20 cellular contexts compared by ENCODE assay signal in the genomic region with DNA sequence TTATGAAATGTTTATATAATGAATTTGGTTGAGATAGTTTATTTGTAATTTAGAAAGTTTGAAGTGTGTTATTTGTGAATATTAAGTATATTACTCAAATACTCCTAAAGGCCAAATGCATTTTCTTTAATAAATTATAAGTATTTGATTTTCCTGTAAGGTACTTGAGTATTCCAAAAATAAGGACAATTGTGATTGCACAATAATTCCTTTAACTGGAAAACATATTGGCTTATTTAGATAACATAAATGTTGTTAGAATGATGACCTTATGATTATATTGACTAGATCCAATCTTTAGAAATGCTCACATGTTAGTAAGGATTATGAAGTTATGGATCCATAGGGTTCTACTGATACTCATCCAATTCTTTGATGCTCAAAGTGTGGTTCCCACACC.
DNase-seq lines count a peak whose midpoint lies in the region; ATAC-seq, FAIRE-seq and TF ChIP-seq lines count a peak whose summit lies in the region.
"Had no signal": no experiment of that assay in that cellular context is flagged by ENCODE, and none has a peak within 500 bp of the region (broad histone marks: within the 10 kb centered on the region; RNA-seq: fewer than 3 reads in every experiment).

No MANE protein-coding gene starts in this region.

- no peak for FAIRE-seq in HepG2 (lab: Jason Lieb, UNC)
- no peak for FAIRE-seq in K562 (lab: Jason Lieb, UNC)
- peak; percentile 50 for FAIRE-seq in kidney (lab: Jason Lieb, UNC)
- FAIRE-seq: D721Med, GM12891, GM18507 had no signal

- H2AFZ ChIP-seq in HepG2 (ENCODE audit: low read length), result no peak overlapping the region
- no peak overlapping the region for H2AFZ ChIP-seq in K562 (ENCODE audit: low read depth, low read length)

- 0 out of 2 replicates have a peak, but pooled peaks cover 2% of the 10 kb centered on the region for H3K4me1 ChIP-seq in HepG2 (ENCODE audit: insufficient read depth, low read length)
- peaks cover 0 to 24% (median 11%) of the 10 kb centered on the region in 4 donors for H3K4me1 ChIP-seq in right lobe of liver
- H3K4me1 ChIP-seq in K562 (replicated peaks in 1 of 2; ENCODE audit: control insufficient read depth in 2 of 2, insufficient read depth in 2 of 2, low read length in 2 of 2), result no peaks in the 10 kb centered on the region
- H3K4me1 ChIP-seq in kidney (ENCODE audit: control insufficient read depth in 1 of 2, insufficient read depth in 1 of 2, low read depth in 1 of 2, low read length in 2 of 2), result no peaks in the 10 kb centered on the region

- H3K79me2 ChIP-seq in HepG2 (ENCODE audit: insufficient read depth, low read length) (no peaks in the 10 kb centered on the region), K562 (ENCODE audit: control insufficient read depth, insufficient read depth, low read length) (no peaks in the 10 kb centered on the region)

- H4K20me1 ChIP-seq in HepG2 (ENCODE audit: insufficient read depth, low read length) (no peaks in the 10 kb centered on the region), K562 (replicated peaks; ENCODE audit: control insufficient read depth, insufficient read depth, low read length) (no peaks in the 10 kb centered on the region)

- ATAC-seq in HepG2 (no peak), right lobe of liver (no peak), K562 (no peak), HG03457 (IDR thresholded peaks at IDR 0.05; ENCODE audit: unreplicated experiment) (no peak), GM21825 (IDR thresholded peaks at IDR 0.05; ENCODE audit: unreplicated experiment) (no peak)
- ATAC-seq: CD8-positive, alpha-beta T cell had no signal

- H3K27ac ChIP-seq in HepG2 (ENCODE audit: extremely low read length, insufficient read depth, low read length) (no peak overlapping the region), right lobe of liver (peak overlapping the region in 1 of 3 donors; percentile 88), K562 (ENCODE audit: extremely low read depth, low read depth, low read length) (no peak overlapping the region), kidney (ENCODE audit: low read depth in 2 of 2, low read length in 2 of 2) (no peak overlapping the region)
- H3K27ac ChIP-seq: 22Rv1 had no signal

- H3K27me3 ChIP-seq in HepG2 (ENCODE audit: control insufficient read depth in 1 of 2, insufficient read depth in 2 of 2, low read length in 2 of 2) (peaks cover 0 to 8% of the 10 kb centered on the region in 2 experiments; a peak in 3 of 5 replicates), right lobe of liver (no peaks in the 10 kb centered on the region), K562 (ENCODE audit: control insufficient read depth in 2 of 2, insufficient read depth in 2 of 2, low read length in 2 of 2) (peaks cover 3 to 7% of the 10 kb centered on the region in 2 experiments; a peak in 3 of 5 replicates)

- intact Hi-C loops in HepG2 (cut with micrococcal nuclease; ENCODE audit: unreplicated experiment), result no loop called here
- intact Hi-C loops in right lobe of liver (cut with DNase I), result no loop called here
- intact Hi-C loops in K562 (cut with micrococcal nuclease), result no loop called here
- intact Hi-C loops in kidney (cut with DNase I), result no loop called here

- no peak for TF ChIP-seq EP300 in HepG2 (IDR thresholded peaks at IDR 0.05; ENCODE audit: low read depth in 2 of 2, low read length in 2 of 2)
- no peak for TF ChIP-seq EP300 in HepG2 (CRISPR knock-in tag; IDR thresholded peaks at IDR 0.05; ENCODE audit: borderline replicate concordance)
- no peak for TF ChIP-seq EP300 in K562 (IDR thresholded peaks at IDR 0.05; ENCODE audit: low read length)

- DNase-seq in HepG2 (ENCODE audit: low spot score) (no peak), right lobe of liver (no peak), K562 (ENCODE audit: extremely low read depth in 1 of 4, low spot score in 3 of 4) (no peak), kidney (no peak), HK-2 (ENCODE audit: unreplicated experiment) (no peak)
- DNase-seq: C1 segment of cervical spinal cord; CD8-positive, alpha-beta T cell; DMS 273 treated with DMSO at 0.1 percent for 48 hours; DMS79; EL; GF-D8; GOT3; H7; HCEC 1CT had no signal

- no peak overlapping the region for H3K4me2 ChIP-seq in HepG2 (ENCODE audit: low read depth, low read length)
- H3K4me2 ChIP-seq in K562 (ENCODE audit: insufficient read depth, low read length), result no peak overlapping the region

- TF ChIP-seq POLR2A in HepG2 (IDR thresholded peaks at IDR 0.05; ENCODE audit: insufficient read depth in 1 of 2, low read depth in 2 of 2, low read length in 2 of 2) (no peak), right lobe of liver (IDR thresholded peaks at IDR 0.05) (no peak), K562 (conservative IDR thresholded peaks at IDR 0.05) (no peak)

- H3K36me3 ChIP-seq in HepG2 (replicated peaks in 1 of 2; ENCODE audit: control insufficient read depth in 1 of 2, insufficient read depth in 2 of 2, low read length in 2 of 2) (no peaks in the 10 kb centered on the region), right lobe of liver (no peaks in the 10 kb centered on the region), K562 (ENCODE audit: control insufficient read depth, insufficient read depth, low read length) (no peaks in the 10 kb centered on the region), kidney (ENCODE audit: control insufficient read depth in 1 of 2, insufficient read depth in 2 of 2, low read length in 2 of 2) (no peaks in the 10 kb centered on the region)

- TF ChIP-seq RAD21 in HepG2 (CRISPR knock-in tag; IDR thresholded peaks at IDR 0.05) (no peak), K562 (CRISPR knock-in tag; conservative IDR thresholded peaks at IDR 0.05 in 1 of 2, IDR thresholded peaks at IDR 0.05 in 1 of 2) (no peak)

- H3K9ac ChIP-seq in HepG2 (ENCODE audit: insufficient read depth, low read depth, low read length) (no peak overlapping the region), K562 (ENCODE audit: insufficient read depth in 1 of 2, low read depth in 2 of 2, low read length in 2 of 2) (no peak overlapping the region), kidney (ENCODE audit: low read length in 2 of 2) (no peak overlapping the region)

- no peaks in the 10 kb centered on the region for H3K9me3 ChIP-seq in HepG2 (ENCODE audit: low read length)
- H3K9me3 ChIP-seq in right lobe of liver, result no peaks in the 10 kb centered on the region
- H3K9me3 ChIP-seq in K562 (replicated peaks; ENCODE audit: control insufficient read depth, insufficient read depth, low read depth, low read length), result no peaks in the 10 kb centered on the region
- no peaks in the 10 kb centered on the region for H3K9me3 ChIP-seq in kidney (ENCODE audit: control insufficient read depth in 1 of 2, low read length in 2 of 2)

- H3K4me3 ChIP-seq in HepG2 (replicated peaks in 1 of 3; ENCODE audit: insufficient read depth in 1 of 3, low read depth in 2 of 3, low read length in 3 of 3), result no peak overlapping the region
- H3K4me3 ChIP-seq in right lobe of liver, result no peak overlapping the region
- H3K4me3 ChIP-seq in K562, result no peak overlapping the region
- no peak overlapping the region for H3K4me3 ChIP-seq in kidney (ENCODE audit: low read length in 2 of 2)

- CTCF ChIA-PET in HepG2 (lab: Yijun Ruan, JAX; ENCODE audit: low intra/inter-chr PET ratio, low total read pairs), result no interaction called here
- CTCF ChIA-PET in K562 (lab: Yijun Ruan, JAX; ENCODE audit: low intra/inter-chr PET ratio), result no interaction called here

- no peaks in the 10 kb centered on the region for H3K9me1 ChIP-seq in K562 (ENCODE audit: control insufficient read depth, insufficient read depth, low read length)

- POLR2A ChIA-PET in HepG2 (lab: Yijun Ruan, JAX) (no interaction called here), K562 (lab: Yijun Ruan, JAX) (no interaction called here)

- in situ Hi-C loops in HepG2 (cut with HindIII; ENCODE audit: extremely low pct_ligation_motif_present, low pct_unique_long_range_greater_than_20kb), result no loop called here
- in situ Hi-C loops in K562 (cut with MboI), result no loop called here

- no TSS peak for BruUV-seq in HepG2 (replicated peaks; lab: Mats Ljungman, UMichigan)
- BruUV-seq in K562 (replicated peaks; lab: Mats Ljungman, UMichigan), result no TSS peak

- no peak for TF ChIP-seq CTCF in HepG2 (CRISPR knock-in tag; IDR thresholded peaks at IDR 0.05)
- TF ChIP-seq CTCF in right lobe of liver (IDR thresholded peaks at IDR 0.05), result no peak
- no peak for TF ChIP-seq CTCF in K562 (IDR thresholded peaks at IDR 0.05 in 2 of 3, conservative IDR thresholded peaks at IDR 0.05 in 1 of 3; ENCODE audit: insufficient read depth in 2 of 3, low read depth in 1 of 3, low read length in 3 of 3)
- TF ChIP-seq CTCF in kidney (IDR thresholded peaks at IDR 0.05; ENCODE audit: borderline replicate concordance, extremely low read depth, insufficient read depth), result no peak

TF ChIP-seq in HepG2, 621 proteins besides CTCF, POLR2A, EP300 and RAD21 (continues in another document):
- peak; percentile 79 for TF ChIP-seq CEBPB (IDR thresholded peaks at IDR 0.05; ENCODE audit: borderline replicate concordance, low read depth, low read length)

TF ChIP-seq in K562, 482 proteins besides CTCF, POLR2A, EP300 and RAD21:
- peak; percentile 87 for TF ChIP-seq CEBPB (tag; IDR thresholded peaks at IDR 0.05)
- TF ChIP-seq WHSC1 (IDR thresholded peaks at IDR 0.05; ENCODE audit: low read length), result no peak
- no peak for TF ChIP-seq CEBPG (CRISPR knock-in tag; IDR thresholded peaks at IDR 0.05)
- TF ChIP-seq CEBPG (tag; conservative IDR thresholded peaks at IDR 0.05 in 1 of 2, IDR thresholded peaks at IDR 0.05 in 1 of 2), result peak; percentile 44 to 94; a peak in 2 of 4 replicates
